Comparison of ENCODE assay signal across 8 cellular contexts in the genomic region with DNA sequence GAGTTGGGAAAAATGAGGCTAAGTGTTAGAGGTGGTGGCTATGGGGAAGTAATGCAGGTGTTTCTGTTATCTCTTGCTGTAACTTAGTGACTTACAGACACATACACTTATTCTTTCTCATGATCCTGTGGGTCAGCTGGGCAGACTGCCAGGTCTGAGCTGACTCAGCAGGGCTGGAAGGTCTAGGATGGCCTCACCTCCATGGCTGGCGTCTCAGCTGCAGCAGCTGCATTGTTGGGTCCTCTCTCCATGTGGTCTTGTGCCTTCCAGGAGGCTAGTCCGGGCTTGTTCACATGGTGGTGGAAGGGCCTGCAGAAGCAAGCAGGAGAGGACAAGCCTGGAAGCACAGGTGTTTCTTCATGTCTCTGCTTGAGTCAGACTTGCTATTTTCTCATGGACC.
A peak's percentile ranks its signal among the peaks of the same experiment; 100 is the strongest.
DNase-seq lines count a peak whose midpoint lies in the region; ATAC-seq and TF ChIP-seq lines count a peak whose summit lies in the region.

No MANE protein-coding gene starts in this region.

- peak; percentile 78 for ATAC-seq in GM18498 (IDR thresholded peaks at IDR 0.05; ENCODE audit: unreplicated experiment)

- H3K4me1 ChIP-seq in transverse colon, result no peaks in the 10 kb centered on the region

- TF ChIP-seq CTCF in HFF-Myc (IDR thresholded peaks at IDR 0.05; ENCODE audit: low read depth, low read length, missing control alignments), result no peak
- TF ChIP-seq CTCF in transverse colon (IDR thresholded peaks at IDR 0.05), result no peak

- H3K36me3 ChIP-seq in transverse colon, result no peaks in the 10 kb centered on the region

- 25% methylated on average over 2 of the region's 2 CpGs; no CpG with 5 or more reads in 1 of the 2 donors for WGBS in transverse colon (ENCODE audit: low coverage in 1 of 2), 2 donors

- intact Hi-C loops in transverse colon (cut with DNase I; ENCODE audit: low total_unique reads), result no loop called here

- no peaks in the 10 kb centered on the region for H3K9me3 ChIP-seq in transverse colon

- no peak for TF ChIP-seq POLR2A in transverse colon (IDR thresholded peaks at IDR 0.05)

- H3K27me3 ChIP-seq in transverse colon, result no peaks in the 10 kb centered on the region

- DNase-seq in HFF-Myc (ENCODE audit: extremely low read depth, low read depth) (peak; percentile 77), NCI-H146 treated with DMSO at 0.1 percent for 48 hours (lab: John Stamatoyannopoulos, UW; ENCODE audit: unreplicated experiment) (peak; percentile 56), fibroblast of gingiva (ENCODE audit: low read depth) (peak; percentile 56), transverse colon (peak; percentile 64), Kasumi-1 (lab: John Stamatoyannopoulos, UW) (no peak), NCI-H1436 (lab: John Stamatoyannopoulos, UW) (no peak)
- DNase-seq in activated naive CD4-positive, alpha-beta T cell (lab: John Stamatoyannopoulos, UW), result no peak

- no peak for TF ChIP-seq EP300 in transverse colon (IDR thresholded peaks at IDR 0.05; ENCODE audit: low read depth)

- in situ Hi-C loops in transverse colon (cut with MboI; ENCODE audit: low pct_ligation_motif_present in 1 of 4, low pct_unique_long_range_greater_than_20kb in 1 of 4, low sequenced_read_pairs in 3 of 4), result no loop called here

- no peak overlapping the region for H3K27ac ChIP-seq in transverse colon

- H3K4me3 ChIP-seq in HFF-Myc (replicated peaks; ENCODE audit: low read depth, low read length), result no peak overlapping the region
- H3K4me3 ChIP-seq in transverse colon, result no peak overlapping the region

Comparison
In these comparisons a context has a peak if more than half of its experiments do, and no peak if none do; other contexts are left out.
1. DNase-seq: peak in HFF-Myc (single experiment), NCI-H146 treated with DMSO at 0.1 percent for 48 hours (single experiment), fibroblast of gingiva (single experiment) and transverse colon (single experiment); none in Kasumi-1 (0 of 2), NCI-H1436 (single experiment) and activated naive CD4-positive, alpha-beta T cell (0 of 4).